8 cellular contexts compared by ENCODE assay signal in genomic region chr22:43263645-43264514, GRCh38.
DNase-seq lines count a peak whose midpoint lies in the region; ATAC-seq lines count a peak whose summit lies in the region.

No MANE protein-coding gene starts in this region.

- H3K9me3 Mint-ChIP-seq in activated CD4-positive, alpha-beta T cell treated with anti-CD3 and anti-CD28 coated beads, Interleukin-2, amount 10 ng/mL, durations not matched to agents 24 days and 14 days: no peaks in the 10 kb centered on the region
- peaks cover 0 to 2% (median 0%) of the 10 kb centered on the region in 7 donors for H3K9me3 Mint-ChIP-seq in naive B cell
- H3K9me3 Mint-ChIP-seq in stimulated activated naive CD8-positive, alpha-beta T cell treated with anti-CD3 and anti-CD28 coated beads, Interleukin-15, amount 100 ng/mL, for 72 hours: no peaks in the 10 kb centered on the region

- ATAC-seq in naive B cell (ENCODE audit: low read depth in 2 of 2) (peak; percentile 74 to 78), HG03139 (IDR thresholded peaks at IDR 0.05; ENCODE audit: unreplicated experiment) (no peak)
- peak; percentile 97 for ATAC-seq in stimulated activated naive CD8-positive, alpha-beta T cell treated with anti-CD3 and anti-CD28 coated beads, Interleukin-15, amount 100 ng/mL, for 72 hours

- H3K36me3 Mint-ChIP-seq in activated CD4-positive, alpha-beta T cell treated with anti-CD3 and anti-CD28 coated beads, Interleukin-2, amount 10 ng/mL, durations not matched to agents 24 days and 14 days (ENCODE audit: low read depth): no peaks in the 10 kb centered on the region
- no peaks in the 10 kb centered on the region for H3K36me3 Mint-ChIP-seq in naive B cell

- H3K4me3 Mint-ChIP-seq in activated CD4-positive, alpha-beta T cell treated with anti-CD3 and anti-CD28 coated beads, Interleukin-2, amount 10 ng/mL, durations not matched to agents 24 days and 14 days: peak overlapping the region; percentile 66
- peak overlapping the region; percentile 20 to 86 (median 78) for H3K4me3 Mint-ChIP-seq in naive B cell
- H3K4me3 Mint-ChIP-seq in stimulated activated naive CD8-positive, alpha-beta T cell treated with anti-CD3 and anti-CD28 coated beads, Interleukin-15, amount 100 ng/mL, for 72 hours: peak overlapping the region; percentile 74 to 78

- intact Hi-C loops in activated CD4-positive, alpha-beta T cell treated with anti-CD3 and anti-CD28 coated beads, Interleukin-2, amount 10 ng/mL, durations not matched to agents 24 days and 14 days (cut with micrococcal nuclease): loop anchor here (2.0 kb wide), 1 partner anchor 77 kb away; the partner anchor contains the start of gene TTLL12

- peaks cover 26% of the 10 kb centered on the region for H3K4me1 Mint-ChIP-seq in activated CD4-positive, alpha-beta T cell treated with anti-CD3 and anti-CD28 coated beads, Interleukin-2, amount 10 ng/mL, durations not matched to agents 24 days and 14 days
- peaks cover 18 to 24% (median 22%) of the 10 kb centered on the region in 3 donors for H3K4me1 Mint-ChIP-seq in naive B cell
- H3K4me1 Mint-ChIP-seq in stimulated activated naive CD8-positive, alpha-beta T cell treated with anti-CD3 and anti-CD28 coated beads, Interleukin-15, amount 100 ng/mL, for 72 hours: peaks cover 35% of the 10 kb centered on the region

- DNase-seq in ELR (ENCODE audit: low read depth) (peak; percentile 73), GOT3 (lab: John Stamatoyannopoulos, UW) (peak; percentile 11), NCI-H128 (lab: John Stamatoyannopoulos, UW; ENCODE audit: unreplicated experiment) (peak; percentile 43), dermis blood vessel endothelial cell (peak; percentile 99), naive B cell (peak; percentile 15)
- DNase-seq in activated CD4-positive, alpha-beta T cell treated with anti-CD3 and anti-CD28 coated beads, Interleukin-2, amount 10 ng/mL, durations not matched to agents 24 days and 14 days: peak; percentile 95
- peak; percentile 86 to 91 for DNase-seq in stimulated activated naive CD8-positive, alpha-beta T cell treated with anti-CD3 and anti-CD28 coated beads, Interleukin-15, amount 100 ng/mL, for 72 hours

- no peaks in the 10 kb centered on the region for H3K27me3 Mint-ChIP-seq in activated CD4-positive, alpha-beta T cell treated with anti-CD3 and anti-CD28 coated beads, Interleukin-2, amount 10 ng/mL, durations not matched to agents 24 days and 14 days
- H3K27me3 Mint-ChIP-seq in naive B cell: peaks cover 10 to 53% (median 33%) of the 10 kb centered on the region in 3 donors
- H3K27me3 Mint-ChIP-seq in stimulated activated naive CD8-positive, alpha-beta T cell treated with anti-CD3 and anti-CD28 coated beads, Interleukin-15, amount 100 ng/mL, for 72 hours: peaks cover 63% of the 10 kb centered on the region

- peak overlapping the region; percentile 86 for H3K27ac Mint-ChIP-seq in activated CD4-positive, alpha-beta T cell treated with anti-CD3 and anti-CD28 coated beads, Interleukin-2, amount 10 ng/mL, durations not matched to agents 24 days and 14 days
- peak overlapping the region in 3 of 6 donors; percentile 19 to 93 (median 88) for H3K27ac Mint-ChIP-seq in naive B cell
- peak overlapping the region; percentile 48 to 78 for H3K27ac Mint-ChIP-seq in stimulated activated naive CD8-positive, alpha-beta T cell treated with anti-CD3 and anti-CD28 coated beads, Interleukin-15, amount 100 ng/mL, for 72 hours

Comparison
In these comparisons a context has a peak if more than half of its experiments do, and no peak if none do; other contexts are left out.
1. DNase-seq: peak in every context shown above with its lines; median percentile 99 in dermis blood vessel endothelial cell; 95 in activated CD4-positive, alpha-beta T cell treated with anti-CD3 and anti-CD28 coated beads, Interleukin-2, amount 10 ng/mL, durations not matched to agents 24 days and 14 days; 88 in stimulated activated naive CD8-positive, alpha-beta T cell treated with anti-CD3 and anti-CD28 coated beads, Interleukin-15, amount 100 ng/mL, for 72 hours; 73 in ELR; 43 in NCI-H128; 15 in naive B cell; 11 in GOT3.